9 cellular contexts compared by ENCODE assay signal in genomic region chr19:3095375-3096191, GRCh38. TPM values are rescaled to one million over a fixed set of nuclear protein-coding genes. Genes with fewer than 3 reads are reported as not detected.
DNase-seq lines count a peak whose midpoint lies in the region; ATAC-seq and TF ChIP-seq lines count a peak whose summit lies in the region.
"Had no signal": no experiment of that assay in that cellular context is flagged by ENCODE, and none has a peak within 500 bp of the region (broad histone marks: within the 10 kb centered on the region; RNA-seq: fewer than 3 reads in every experiment).

No MANE protein-coding gene starts in this region.

- peaks cover 58% of the 10 kb centered on the region for H3K4me1 ChIP-seq in lower lobe of right lung

- intact Hi-C loops in lower lobe of right lung (cut with DNase I), result no loop called here

- no peak overlapping the region for H3K4me3 ChIP-seq in SU-DHL-6 (ENCODE audit: insufficient read depth, low read length, poor library complexity, severe bottlenecking)
- H3K4me3 ChIP-seq in astrocyte of the spinal cord (ENCODE audit: low read depth, low read length), result peak overlapping the region; percentile 77
- peak overlapping the region; percentile 94 for H3K4me3 ChIP-seq in lower lobe of right lung

- H3K36me3 ChIP-seq in SU-DHL-6 (ENCODE audit: low read length), result no peaks in the 10 kb centered on the region
- H3K36me3 ChIP-seq in lower lobe of right lung, result no peaks in the 10 kb centered on the region

- no peaks in the 10 kb centered on the region for H3K9me3 ChIP-seq in SU-DHL-6 (ENCODE audit: insufficient read depth, low read length)
- no peaks in the 10 kb centered on the region for H3K9me3 ChIP-seq in lower lobe of right lung

- in situ Hi-C loops in astrocyte of the spinal cord (cut with HindIII; ENCODE audit: low sequenced_read_pairs), result no loop called here

- no peaks in the 10 kb centered on the region for H3K27me3 ChIP-seq in SU-DHL-6 (ENCODE audit: low read length)
- no peaks in the 10 kb centered on the region for H3K27me3 ChIP-seq in lower lobe of right lung (ENCODE audit: low read depth)

- H3K27ac ChIP-seq in SU-DHL-6 (ENCODE audit: low read depth, low read length), result no peak overlapping the region
- H3K27ac ChIP-seq in lower lobe of right lung, result peak overlapping the region; percentile 87
- H3K27ac ChIP-seq: KMS-11 had no signal

- DNase-seq in ELF-1 (ENCODE audit: low read depth, low spot score) (peak; percentile 85), astrocyte of the spinal cord (ENCODE audit: low read depth, low spot score) (no peak), lower lobe of right lung (no peak), SKM-1 treated with dmso at 0.1 percent for 144 hours (lab: John Stamatoyannopoulos, UW; ENCODE audit: unreplicated experiment) (no peak), NK-92 (lab: John Stamatoyannopoulos, UW; ENCODE audit: unreplicated experiment) (no peak)
- peak; percentile 35 for DNase-seq in stimulated activated naive CD4-positive, alpha-beta T cell treated with Interleukin-2 at 50 U/mL for 16 hours (lab: John Stamatoyannopoulos, UW)

- H3K9me2 ChIP-seq in SU-DHL-6 (replicated peaks; ENCODE audit: insufficient read depth, low read length), result no peaks in the 10 kb centered on the region

- H2AFZ ChIP-seq in SU-DHL-6 (ENCODE audit: low read depth, low read length, severe bottlenecking), result no peak overlapping the region

- peak overlapping the region; percentile 87 for H3K4me2 ChIP-seq in SU-DHL-6 (ENCODE audit: low read depth, low read length, poor library complexity, severe bottlenecking)
- H3K4me2 ChIP-seq: KMS-11 had no signal

- no peak for TF ChIP-seq CTCF in SU-DHL-6 (IDR thresholded peaks at IDR 0.05; ENCODE audit: insufficient read depth, low read length, poor library complexity, severe bottlenecking)
- no peak for TF ChIP-seq CTCF in astrocyte of the spinal cord (IDR thresholded peaks at IDR 0.05; ENCODE audit: low read depth, low read length)
- TF ChIP-seq CTCF in lower lobe of right lung (IDR thresholded peaks at IDR 0.05), result no peak

- no peaks in the 10 kb centered on the region for H3F3A ChIP-seq in SU-DHL-6 (ENCODE audit: insufficient read depth)

- H4K20me1 ChIP-seq in SU-DHL-6 (ENCODE audit: low read depth, low read length), result no peaks in the 10 kb centered on the region

- H3K79me2 ChIP-seq in SU-DHL-6 (ENCODE audit: insufficient read depth, low read length), result no peaks in the 10 kb centered on the region

- peak overlapping the region; percentile 71 for H3K9ac ChIP-seq in SU-DHL-6 (ENCODE audit: low read length)
- H3K9ac ChIP-seq: KMS-11 had no signal

- ATAC-seq in lower lobe of right lung (no peak), HG03460 (IDR thresholded peaks at IDR 0.05; ENCODE audit: unreplicated experiment) (no peak)

RNA-seq across cellular contexts. Expression of gene GNA11, which starts 1.4 kb away (rescaled TPM):
- total RNA-seq in lower lobe of right lung, result 60.6 TPM

RNA-seq across cellular contexts. Expression of gene TLE5, which starts 33.3 kb away (rescaled TPM):
- total RNA-seq in lower lobe of right lung, result 413 TPM

RNA-seq across cellular contexts. Expression of gene GNA15, which starts 40.2 kb away (rescaled TPM):
- 24.2 TPM for total RNA-seq in lower lobe of right lung

Comparison
In these comparisons a context has a peak if more than half of its experiments do, and no peak if none do; other contexts are left out.
1. DNase-seq: peak in ELF-1 (single experiment) and stimulated activated naive CD4-positive, alpha-beta T cell treated with Interleukin-2 at 50 U/mL for 16 hours (single experiment); none in astrocyte of the spinal cord (single experiment), lower lobe of right lung (single experiment), SKM-1 treated with dmso at 0.1 percent for 144 hours (single experiment) and NK-92 (single experiment).